Comparison of ENCODE assay signal across 34 cellular contexts in genomic region chr1:3236361-3236760, GRCh38.
"Had no signal": no experiment of that assay in that cellular context is flagged by ENCODE, and none has a peak within 500 bp of the region (broad histone marks: within the 10 kb centered on the region; RNA-seq: fewer than 3 reads in every experiment).

No MANE protein-coding gene starts in this region.

- H3K9me3 ChIP-seq: adrenal gland had no signal

- DNase-seq: activated B cell treated with CpG ODN at 0.5 μM for 24 hours; activated CD4-positive, alpha-beta T cell treated with anti-CD3 and anti-CD28 coated beads for 48 hours; activated CD4-positive, alpha-beta T cell treated with anti-CD3 and anti-CD28 coated beads, Interleukin-2, amount 50 U/mL, for 1 hour; activated CD4-positive, alpha-beta T cell treated with anti-CD3 and anti-CD28 coated beads, Interleukin-2, amount 50 U/mL, for 48 hours; activated CD8-positive, alpha-beta memory T cell treated with anti-CD3 and anti-CD28 coated beads for 24 hours; activated CD8-positive, alpha-beta T cell treated with anti-CD3 and anti-CD28 coated beads for 36 hours; activated effector memory CD4-positive, alpha-beta T cell treated with anti-CD3 and anti-CD28 coated beads, Interleukin-2, amount 50 U/mL, for 16 hours; activated naive CD4-positive, alpha-beta T cell treated with anti-CD3 and anti-CD28 coated beads for 36 hours; activated naive CD8-positive, alpha-beta T cell treated with anti-CD3 and anti-CD28 coated beads for 36 hours; activated naive CD8-positive, alpha-beta T cell treated with anti-CD3 and anti-CD28 coated beads, Interleukin-2, amount 50 U/mL, for 24 hours; activated T-cell treated with anti-CD3 and anti-CD28 coated beads, Interleukin-2, amount 50 U/mL, for 4 hours; adrenal gland; amygdala; aorta; central memory CD4-positive, alpha-beta T cell; cerebellar nuclear complex; dorsolateral prefrontal cortex; effector memory CD4-positive, alpha-beta T cell; endodermal cell; foreskin fibroblast; T-helper 1 cell; T-helper 17 cell; T1000; WERI-Rb-1 had no signal

- H3K27ac ChIP-seq: adrenal gland, breast epithelium, cardiac muscle cell, coronary artery, WERI-Rb-1 had no signal

- H3K4me3 Mint-ChIP-seq: activated B cell treated with CpG ODN at 0.5 μM for 24 hours; activated CD8-positive, alpha-beta T cell treated with anti-CD3 and anti-CD28 coated beads for 36 hours; activated naive CD4-positive, alpha-beta T cell treated with anti-CD3 and anti-CD28 coated beads for 36 hours; activated naive CD4-positive, alpha-beta T cell treated with anti-CD3 and anti-CD28 coated beads, Interleukin-2, amount 50 U/mL, for 24 hours; activated naive CD8-positive, alpha-beta T cell treated with anti-CD3 and anti-CD28 coated beads for 36 hours; activated naive CD8-positive, alpha-beta T cell treated with anti-CD3 and anti-CD28 coated beads, Interleukin-2, amount 50 U/mL, for 24 hours; activated T-cell treated with anti-CD3 and anti-CD28 coated beads, Interleukin-2, amount 50 U/mL, for 4 hours; activated T-helper 17 cell treated with anti-CD3 and anti-CD28 coated beads, Interleukin-2, amount 50 U/mL, for 72 hours; brain; dendritic cell treated with granulocyte-macrophage colony-stimulating factor and Interleukin-4, amounts not matched to agents 40 ng/mL and 50 ng/mL, for 4 days; endodermal cell; T-helper 17 cell; T-helper 2 cell treated with Interferon-gamma antibody and Interleukin-4, amounts not matched to agents 5 μg/mL and 100 μg/mL, for 36 hours had no signal

- H3K27ac Mint-ChIP-seq: activated B cell treated with CpG ODN at 0.5 μM for 24 hours; activated CD8-positive, alpha-beta T cell treated with anti-CD3 and anti-CD28 coated beads for 36 hours; activated naive CD4-positive, alpha-beta T cell treated with anti-CD3 and anti-CD28 coated beads for 36 hours; activated naive CD4-positive, alpha-beta T cell treated with anti-CD3 and anti-CD28 coated beads, Interleukin-2, amount 50 U/mL, for 24 hours; activated naive CD8-positive, alpha-beta T cell treated with anti-CD3 and anti-CD28 coated beads for 36 hours; activated naive CD8-positive, alpha-beta T cell treated with anti-CD3 and anti-CD28 coated beads, Interleukin-2, amount 50 U/mL, for 24 hours; activated T-helper 17 cell treated with anti-CD3 and anti-CD28 coated beads, Interleukin-2, amount 50 U/mL, for 72 hours; dendritic cell treated with granulocyte-macrophage colony-stimulating factor and Interleukin-4, amounts not matched to agents 40 ng/mL and 50 ng/mL, for 4 days; endodermal cell; T-helper 17 cell; T-helper 2 cell treated with Interferon-gamma antibody and Interleukin-4, amounts not matched to agents 5 μg/mL and 100 μg/mL, for 36 hours had no signal

- H3K4me1 Mint-ChIP-seq: activated B cell treated with CpG ODN at 0.5 μM for 24 hours; activated naive CD4-positive, alpha-beta T cell treated with anti-CD3 and anti-CD28 coated beads, Interleukin-2, amount 50 U/mL, for 24 hours; activated naive CD8-positive, alpha-beta T cell treated with anti-CD3 and anti-CD28 coated beads for 36 hours; activated naive CD8-positive, alpha-beta T cell treated with anti-CD3 and anti-CD28 coated beads, Interleukin-2, amount 50 U/mL, for 24 hours; activated T-helper 17 cell treated with anti-CD3 and anti-CD28 coated beads, Interleukin-2, amount 50 U/mL, for 72 hours; T-helper 17 cell had no signal

- H3K9me3 Mint-ChIP-seq: activated B cell treated with CpG ODN at 0.5 μM for 24 hours; activated CD8-positive, alpha-beta T cell treated with anti-CD3 and anti-CD28 coated beads for 36 hours; activated naive CD4-positive, alpha-beta T cell treated with anti-CD3 and anti-CD28 coated beads for 36 hours; activated naive CD4-positive, alpha-beta T cell treated with anti-CD3 and anti-CD28 coated beads, Interleukin-2, amount 50 U/mL, for 24 hours; activated naive CD8-positive, alpha-beta T cell treated with anti-CD3 and anti-CD28 coated beads for 36 hours; activated naive CD8-positive, alpha-beta T cell treated with anti-CD3 and anti-CD28 coated beads, Interleukin-2, amount 50 U/mL, for 24 hours; activated T-cell treated with anti-CD3 and anti-CD28 coated beads, Interleukin-2, amount 50 U/mL, for 4 hours; activated T-helper 17 cell treated with anti-CD3 and anti-CD28 coated beads, Interleukin-2, amount 50 U/mL, for 72 hours; brain; dendritic cell treated with granulocyte-macrophage colony-stimulating factor and Interleukin-4, amounts not matched to agents 40 ng/mL and 50 ng/mL, for 4 days; endodermal cell; T-helper 2 cell treated with Interferon-gamma antibody and Interleukin-4, amounts not matched to agents 5 μg/mL and 100 μg/mL, for 36 hours had no signal

- H3K36me3 ChIP-seq: adrenal gland, breast epithelium, cardiac muscle cell, WERI-Rb-1 had no signal

- H3K27me3 Mint-ChIP-seq: activated B cell treated with CpG ODN at 0.5 μM for 24 hours; activated CD8-positive, alpha-beta T cell treated with anti-CD3 and anti-CD28 coated beads for 36 hours; activated naive CD4-positive, alpha-beta T cell treated with anti-CD3 and anti-CD28 coated beads, Interleukin-2, amount 50 U/mL, for 24 hours; activated naive CD8-positive, alpha-beta T cell treated with anti-CD3 and anti-CD28 coated beads for 36 hours; activated naive CD8-positive, alpha-beta T cell treated with anti-CD3 and anti-CD28 coated beads, Interleukin-2, amount 50 U/mL, for 24 hours; activated T-helper 17 cell treated with anti-CD3 and anti-CD28 coated beads, Interleukin-2, amount 50 U/mL, for 72 hours; dendritic cell treated with granulocyte-macrophage colony-stimulating factor and Interleukin-4, amounts not matched to agents 40 ng/mL and 50 ng/mL, for 4 days had no signal

- H3K4me1 ChIP-seq: adrenal gland, breast epithelium had no signal

- H3K27me3 ChIP-seq: cardiac muscle cell had no signal

- H3K4me3 ChIP-seq: adrenal gland, breast epithelium, cardiac muscle cell, coronary artery, dorsolateral prefrontal cortex had no signal

- FAIRE-seq: frontal cortex had no signal

- ATAC-seq: activated CD4-positive, CD25-positive, alpha-beta regulatory T cell treated with anti-CD3 and anti-CD28 coated beads, Interleukin-2, amount 50 U/mL, for 24 hours; activated CD8-positive, alpha-beta T cell treated with anti-CD3 and anti-CD28 coated beads for 36 hours; activated naive CD8-positive, alpha-beta T cell treated with anti-CD3 and anti-CD28 coated beads, Interleukin-2, amount 50 U/mL, for 24 hours; activated T-cell treated with anti-CD3 and anti-CD28 coated beads, Interleukin-2, amount 50 U/mL, for 4 hours; activated T-helper 17 cell treated with anti-CD3 and anti-CD28 coated beads, Interleukin-2, amount 50 U/mL, for 72 hours; T-helper 17 cell had no signal

- H3K36me3 Mint-ChIP-seq: activated naive CD4-positive, alpha-beta T cell treated with anti-CD3 and anti-CD28 coated beads, Interleukin-2, amount 50 U/mL, for 24 hours; activated naive CD8-positive, alpha-beta T cell treated with anti-CD3 and anti-CD28 coated beads for 36 hours; brain had no signal
